Comparison of ENCODE assay signal across 2 cellular contexts in the genomic region with DNA sequence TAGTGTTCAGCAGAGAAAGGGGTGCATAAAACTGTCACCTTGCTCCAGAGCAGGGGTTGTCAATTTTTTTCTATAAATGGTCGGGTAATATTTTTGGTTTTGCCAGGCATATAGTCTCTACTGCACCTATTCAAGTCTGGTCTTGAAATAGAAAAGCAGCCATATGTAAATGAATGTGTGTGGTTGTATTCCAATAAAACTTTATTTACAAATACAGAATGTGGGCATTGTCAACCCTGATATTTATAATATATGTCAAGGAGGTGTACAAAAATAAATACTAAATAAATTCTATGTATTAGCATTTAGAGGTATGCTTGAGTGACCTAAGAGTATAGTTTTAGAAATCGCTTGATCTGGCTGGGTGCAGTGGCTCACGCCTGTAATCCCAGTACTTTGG.
TF ChIP-seq lines count a peak whose summit lies in the region.

No MANE protein-coding gene starts in this region.

TF ChIP-seq in GM12878, 131 proteins besides CTCF, POLR2A, EP300 and RAD21 (continued from another document):
- TF ChIP-seq, protein P1, sequence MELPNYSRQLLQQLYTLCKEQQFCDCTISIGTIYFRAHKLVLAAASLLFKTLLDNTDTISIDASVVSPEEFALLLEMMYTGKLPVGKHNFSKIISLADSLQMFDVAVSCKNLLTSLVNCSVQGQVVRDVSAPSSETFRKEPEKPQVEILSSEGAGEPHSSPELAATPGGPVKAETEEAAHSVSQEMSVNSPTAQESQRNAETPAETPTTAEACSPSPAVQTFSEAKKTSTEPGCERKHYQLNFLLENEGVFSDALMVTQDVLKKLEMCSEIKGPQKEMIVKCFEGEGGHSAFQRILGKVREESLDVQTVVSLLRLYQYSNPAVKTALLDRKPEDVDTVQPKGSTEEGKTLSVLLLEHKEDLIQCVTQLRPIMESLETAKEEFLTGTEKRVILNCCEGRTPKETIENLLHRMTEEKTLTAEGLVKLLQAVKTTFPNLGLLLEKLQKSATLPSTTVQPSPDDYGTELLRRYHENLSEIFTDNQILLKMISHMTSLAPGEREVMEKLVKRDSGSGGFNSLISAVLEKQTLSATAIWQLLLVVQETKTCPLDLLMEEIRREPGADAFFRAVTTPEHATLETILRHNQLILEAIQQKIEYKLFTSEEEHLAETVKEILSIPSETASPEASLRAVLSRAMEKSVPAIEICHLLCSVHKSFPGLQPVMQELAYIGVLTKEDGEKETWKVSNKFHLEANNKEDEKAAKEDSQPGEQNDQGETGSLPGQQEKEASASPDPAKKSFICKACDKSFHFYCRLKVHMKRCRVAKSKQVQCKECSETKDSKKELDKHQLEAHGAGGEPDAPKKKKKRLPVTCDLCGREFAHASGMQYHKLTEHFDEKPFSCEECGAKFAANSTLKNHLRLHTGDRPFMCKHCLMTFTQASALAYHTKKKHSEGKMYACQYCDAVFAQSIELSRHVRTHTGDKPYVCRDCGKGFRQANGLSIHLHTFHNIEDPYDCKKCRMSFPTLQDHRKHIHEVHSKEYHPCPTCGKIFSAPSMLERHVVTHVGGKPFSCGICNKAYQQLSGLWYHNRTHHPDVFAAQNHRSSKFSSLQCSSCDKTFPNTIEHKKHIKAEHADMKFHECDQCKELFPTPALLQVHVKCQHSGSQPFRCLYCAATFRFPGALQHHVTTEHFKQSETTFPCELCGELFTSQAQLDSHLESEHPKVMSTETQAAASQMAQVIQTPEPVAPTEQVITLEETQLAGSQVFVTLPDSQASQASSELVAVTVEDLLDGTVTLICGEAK (IDR thresholded peaks at IDR 0.05; ENCODE audit: borderline replicate concordance), result peak; percentile 81; the same call in 1 of the 2 replicates
- no peak for TF ChIP-seq SPI1 (IDR thresholded peaks at IDR 0.05; ENCODE audit: borderline replicate concordance, insufficient read depth, low read depth, low read length)
TF ChIP-seq in GM12878: peak in this region for 1.

TF ChIP-seq in K562, 482 proteins besides CTCF, POLR2A, EP300 and RAD21:
- TF ChIP-seq, protein P1 (IDR thresholded peaks at IDR 0.05), result peak; percentile 84
- TF ChIP-seq, protein P1 (CRISPR knock-in tag; IDR thresholded peaks at IDR 0.05), result no peak
- TF ChIP-seq, protein P2, sequence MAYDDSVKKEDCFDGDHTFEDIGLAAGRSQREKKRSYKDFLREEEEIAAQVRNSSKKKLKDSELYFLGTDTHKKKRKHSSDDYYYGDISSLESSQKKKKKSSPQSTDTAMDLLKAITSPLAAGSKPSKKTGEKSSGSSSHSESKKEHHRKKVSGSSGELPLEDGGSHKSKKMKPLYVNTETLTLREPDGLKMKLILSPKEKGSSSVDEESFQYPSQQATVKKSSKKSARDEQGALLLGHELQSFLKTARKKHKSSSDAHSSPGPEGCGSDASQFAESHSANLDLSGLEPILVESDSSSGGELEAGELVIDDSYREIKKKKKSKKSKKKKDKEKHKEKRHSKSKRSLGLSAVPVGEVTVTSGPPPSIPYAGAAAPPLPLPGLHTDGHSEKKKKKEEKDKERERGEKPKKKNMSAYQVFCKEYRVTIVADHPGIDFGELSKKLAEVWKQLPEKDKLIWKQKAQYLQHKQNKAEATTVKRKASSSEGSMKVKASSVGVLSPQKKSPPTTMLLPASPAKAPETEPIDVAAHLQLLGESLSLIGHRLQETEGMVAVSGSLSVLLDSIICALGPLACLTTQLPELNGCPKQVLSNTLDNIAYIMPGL (CRISPR knock-in tag; IDR thresholded peaks at IDR 0.05), result no peak
